Comparison of ENCODE assay signal across 8 cellular contexts in genomic region chr4:6641164-6641970, GRCh38. TPM values are rescaled to one million over a fixed set of nuclear protein-coding genes. Genes with fewer than 3 reads are reported as not detected.
A peak's percentile ranks its signal among the peaks of the same experiment; 100 is the strongest.
DNase-seq lines count a peak whose midpoint lies in the region; ATAC-seq and TF ChIP-seq lines count a peak whose summit lies in the region.

No MANE protein-coding gene starts in this region.

- H3K36me3 Mint-ChIP-seq in nephron progenitor cell (ENCODE audit: low read depth), result peaks cover 30% of the 10 kb centered on the region

- H3K27me3 Mint-ChIP-seq in nephron progenitor cell (ENCODE audit: low read depth, poor library complexity), result peaks cover 8% of the 10 kb centered on the region

- H3K27ac Mint-ChIP-seq in nephron progenitor cell, result peak overlapping the region; percentile 100

- no peak for TF ChIP-seq CTCF in nephron progenitor cell (IDR thresholded peaks at IDR 0.05)

- no peaks in the 10 kb centered on the region for H3K9me3 Mint-ChIP-seq in nephron progenitor cell

- peaks cover 39% of the 10 kb centered on the region for H3K4me1 Mint-ChIP-seq in nephron progenitor cell

- peak; percentile 47 for DNase-seq in Daoy (ENCODE audit: low read depth)
- DNase-seq in LoVo (ENCODE audit: low spot score), result peak; percentile 6
- DNase-seq in activated T-cell treated with anti-CD3 and anti-CD28 coated beads, Interleukin-2, amount 50 U/mL, for 48 hours, result peak; percentile 55 to 60
- peak; percentile 49 for DNase-seq in fibroblast of peridontal ligament (ENCODE audit: extremely low read depth)
- peak; percentile 55 for DNase-seq in nephron progenitor cell
- peak; percentile 65 for DNase-seq in ureter (ENCODE audit: low spot score)
- DNase-seq in NCI-H1092 (lab: John Stamatoyannopoulos, UW), result no peak

- ATAC-seq in GM21737 (IDR thresholded peaks at IDR 0.05; ENCODE audit: unreplicated experiment), result peak; percentile 23

- peak overlapping the region; percentile 99 for H3K4me3 Mint-ChIP-seq in nephron progenitor cell

RNA-seq across cellular contexts. Expression of gene MRFAP1, which starts 0.9 kb away (rescaled TPM):
- total RNA-seq in Daoy (2014; rRNA removed; shearing (Covaris generic)), result 106 and 129 TPM in 2 replicates
- total RNA-seq in ureter, result 196 TPM

RNA-seq across cellular contexts. Expression of gene S100P, which starts 52.3 kb away (rescaled TPM):
- total RNA-seq in Daoy (2014; rRNA removed; shearing (Covaris generic)), result not detected in 2 replicates
- 2,292 TPM for total RNA-seq in ureter

Comparison
In these comparisons a context has a peak if more than half of its experiments do, and no peak if none do; other contexts are left out.
1. RNA of gene S100P, which starts 52.3 kb away (total RNA-seq): 2,292 TPM in ureter (single experiment); not detected in Daoy; every median in the first group is over 1,000 times any median in the second.